20 cellular contexts compared by ENCODE assay signal in the genomic region with DNA sequence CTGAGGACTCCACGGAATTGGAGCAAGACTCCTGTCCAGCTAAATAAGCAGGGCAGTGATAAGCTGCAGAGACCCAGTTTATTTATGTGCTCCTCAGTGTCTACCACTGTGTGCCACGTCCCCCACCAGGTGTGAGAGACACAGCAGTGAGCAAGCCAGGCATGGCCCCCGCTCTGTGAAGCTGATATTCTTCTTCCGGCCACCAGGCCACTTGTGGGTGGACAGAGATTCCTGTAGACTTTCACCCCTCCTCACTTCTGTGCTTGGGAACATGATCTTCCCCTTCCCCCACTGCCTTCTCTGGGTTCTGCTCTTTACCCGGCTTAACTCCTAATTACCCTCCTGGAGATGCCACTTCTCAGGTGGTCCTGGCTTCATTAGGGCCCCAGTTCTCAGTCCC.
"Had no signal": no experiment of that assay in that cellular context is flagged by ENCODE, and none has a peak within 500 bp of the region (broad histone marks: within the 10 kb centered on the region; RNA-seq: fewer than 3 reads in every experiment).

No MANE protein-coding gene starts in this region.

- H3K4me1 Mint-ChIP-seq: activated B cell treated with CpG ODN at 0.5 μM for 24 hours had no signal

- H3K4me1 ChIP-seq: body of pancreas, heart left ventricle had no signal

- H3K27me3 Mint-ChIP-seq: activated B cell treated with CpG ODN at 0.5 μM for 24 hours; activated CD4-positive, alpha-beta T cell treated with anti-CD3 and anti-CD28 coated beads, Interleukin-2, amount 10 ng/mL, durations not matched to agents 24 days and 14 days; naive B cell had no signal

- H3K4me3 ChIP-seq: body of pancreas, heart left ventricle had no signal

- ATAC-seq: activated CD8-positive, alpha-beta T cell treated with anti-CD3 and anti-CD28 coated beads, Interleukin-2, amount 10 ng/mL, durations not matched to agents 7 days and 5 days; body of pancreas; heart left ventricle; left lobe of liver had no signal

- DNase-seq: activated B cell treated with CpG ODN at 0.5 μM for 24 hours; activated CD4-positive, alpha-beta T cell treated with anti-CD3 and anti-CD28 coated beads, Interleukin-2, amount 10 ng/mL, durations not matched to agents 24 days and 14 days; activated CD8-positive, alpha-beta memory T cell treated with anti-CD3 and anti-CD28 coated beads, Interleukin-2, amount 50 U/mL, for 4 hours; activated CD8-positive, alpha-beta T cell treated with anti-CD3 and anti-CD28 coated beads, Interleukin-2, amount 10 ng/mL, durations not matched to agents 7 days and 5 days; activated naive CD4-positive, alpha-beta T cell treated with Interleukin-2 at 50 U/mL for 16 hours; body of pancreas; central memory CD4-positive, alpha-beta T cell; effector memory CD4-positive, alpha-beta T cell; heart left ventricle; naive B cell; posterior cingulate gyrus; retina; stimulated activated CD4-positive, alpha-beta T cell treated with anti-CD3 and anti-CD28 coated beads, Interleukin-2, amount 100 ng/mL, for 48 hours; stimulated activated naive CD4-positive, alpha-beta T cell; SW 1271 had no signal

- H3K27ac Mint-ChIP-seq: activated B cell treated with CpG ODN at 0.5 μM for 24 hours; activated CD4-positive, alpha-beta T cell treated with anti-CD3 and anti-CD28 coated beads, Interleukin-2, amount 10 ng/mL, durations not matched to agents 24 days and 14 days; activated CD8-positive, alpha-beta T cell treated with anti-CD3 and anti-CD28 coated beads, Interleukin-2, amount 10 ng/mL, durations not matched to agents 7 days and 5 days; activated T-helper 1 cell treated with anti-CD3 and anti-CD28 coated beads, Interleukin-12 subunit alpha, Interleukin-12 subunit beta, Interleukin-2, Interleukin-4 antibody, amounts not matched to agents 30 ng/mL and 10 ng/mL and 1 ng/mL, durations not matched to agents 14 hours and 24 hours and 36 hours; T-helper 2 cell treated with Interferon-gamma antibody and Interleukin-4, amounts not matched to agents 5 μg/mL and 100 μg/mL, for 36 hours had no signal

- H3K27me3 ChIP-seq: body of pancreas, heart left ventricle, neutrophil had no signal

- H3K4me3 Mint-ChIP-seq: activated B cell treated with CpG ODN at 0.5 μM for 24 hours; activated CD4-positive, alpha-beta T cell treated with anti-CD3 and anti-CD28 coated beads, Interleukin-2, amount 10 ng/mL, durations not matched to agents 24 days and 14 days; activated CD8-positive, alpha-beta T cell treated with anti-CD3 and anti-CD28 coated beads, Interleukin-2, amount 10 ng/mL, durations not matched to agents 7 days and 5 days; activated T-helper 1 cell treated with anti-CD3 and anti-CD28 coated beads, Interleukin-12 subunit alpha, Interleukin-12 subunit beta, Interleukin-2, Interleukin-4 antibody, amounts not matched to agents 30 ng/mL and 10 ng/mL and 1 ng/mL, durations not matched to agents 14 hours and 24 hours and 36 hours; naive B cell; T-helper 2 cell treated with Interferon-gamma antibody and Interleukin-4, amounts not matched to agents 5 μg/mL and 100 μg/mL, for 36 hours had no signal

- H3K9me3 ChIP-seq: body of pancreas, heart left ventricle, neutrophil had no signal

- H3K9me3 Mint-ChIP-seq: activated B cell treated with CpG ODN at 0.5 μM for 24 hours; activated CD4-positive, alpha-beta T cell treated with anti-CD3 and anti-CD28 coated beads, Interleukin-2, amount 10 ng/mL, durations not matched to agents 24 days and 14 days; activated T-helper 1 cell treated with anti-CD3 and anti-CD28 coated beads, Interleukin-12 subunit alpha, Interleukin-12 subunit beta, Interleukin-2, Interleukin-4 antibody, amounts not matched to agents 30 ng/mL and 10 ng/mL and 1 ng/mL, durations not matched to agents 14 hours and 24 hours and 36 hours; naive B cell; T-helper 2 cell treated with Interferon-gamma antibody and Interleukin-4, amounts not matched to agents 5 μg/mL and 100 μg/mL, for 36 hours had no signal

- H3K27ac ChIP-seq: body of pancreas, epithelial cell of prostate, heart left ventricle, neutrophil had no signal
